Comparison of ENCODE assay signal across 8 cellular contexts in the genomic region with DNA sequence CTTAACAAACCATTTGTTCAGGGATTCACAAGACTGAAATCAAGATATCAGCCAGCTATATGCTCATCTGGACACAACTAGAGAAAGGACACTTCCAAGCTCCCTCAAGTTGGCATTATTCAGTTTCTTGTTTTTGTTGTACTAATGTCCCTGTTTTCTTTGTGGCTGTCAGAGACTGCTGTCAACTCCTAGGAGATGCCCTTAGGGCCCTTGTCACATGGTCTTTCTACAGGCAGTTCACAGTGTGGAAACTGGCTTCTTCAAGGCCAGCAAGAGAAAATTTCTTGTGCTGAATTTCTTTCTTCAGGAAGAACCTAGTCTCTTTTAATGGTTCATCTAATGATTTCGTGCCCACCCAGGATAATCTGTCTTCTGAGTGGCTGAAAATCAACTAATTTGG.
"Had no signal": no experiment of that assay in that cellular context is flagged by ENCODE, and none has a peak within 500 bp of the region (broad histone marks: within the 10 kb centered on the region; RNA-seq: fewer than 3 reads in every experiment).

No MANE protein-coding gene starts in this region.

- H3K4me1 ChIP-seq: HAP-1 had no signal

- DNase-seq: GM23248, GOT3, H7, H9, HCEC 1CT, HFFc6 had no signal

- H3K36me3 ChIP-seq: HAP-1 had no signal

- H3K9me3 ChIP-seq: HAP-1 had no signal

- H3K4me3 ChIP-seq: GM23248, GM23338, HAP-1 had no signal

- H3K27ac ChIP-seq: GM23248 had no signal
